ENCODE assay signal across 7 cellular contexts in the genomic region with DNA sequence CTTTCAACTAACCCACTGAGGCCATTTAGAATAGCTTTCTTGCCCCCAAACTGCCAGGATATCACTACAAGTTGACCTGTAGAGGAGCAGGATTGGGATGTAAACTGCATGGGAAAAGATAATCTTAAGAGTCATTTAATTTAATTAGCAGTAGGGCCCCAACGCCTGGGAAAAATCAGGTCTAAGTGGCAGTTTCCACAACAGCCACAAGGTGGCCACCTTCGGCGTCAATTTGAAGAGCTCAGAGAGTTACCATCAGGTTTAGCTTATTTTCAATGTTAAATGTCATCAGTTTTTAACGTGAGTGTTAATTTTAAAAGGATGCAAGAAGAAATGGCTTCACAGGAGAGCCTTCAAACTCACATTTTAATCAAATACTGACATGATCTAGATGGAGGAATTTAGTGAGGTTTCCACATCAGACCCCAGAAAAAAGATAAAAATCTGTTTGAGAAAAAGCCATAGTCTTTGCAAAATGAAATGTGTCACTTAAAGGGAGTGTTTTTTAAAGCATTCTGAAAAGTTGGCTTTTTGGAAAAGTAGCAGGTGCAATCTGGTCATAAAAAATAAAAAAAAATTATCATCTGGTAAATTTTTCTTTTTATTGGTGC.
DNase-seq lines count a peak whose midpoint lies in the region; ATAC-seq and TF ChIP-seq lines count a peak whose summit lies in the region.

No MANE protein-coding gene starts in this region.

- peak; percentile 78 for TF ChIP-seq CTCF in GM10266 (IDR thresholded peaks at IDR 0.05; ENCODE audit: control insufficient read depth, insufficient read depth, low read depth, missing control alignments)
- peak; percentile 47 for TF ChIP-seq CTCF in coronary artery (IDR thresholded peaks at IDR 0.05)

- H3K4me3 Mint-ChIP-seq in memory B cell, result no peak overlapping the region
- H3K4me3 Mint-ChIP-seq in stimulated activated naive B cell treated with anti-CD40 and anti-IgM and Interleukin-4, amounts not matched to agents 10 μg/mL and 1 μg/mL and 100 μg/mL, for 72 hours, result no peak overlapping the region

- H3K4me1 Mint-ChIP-seq in memory B cell, result no peaks in the 10 kb centered on the region
- no peaks in the 10 kb centered on the region for H3K4me1 Mint-ChIP-seq in stimulated activated naive B cell treated with anti-CD40 and anti-IgM and Interleukin-4, amounts not matched to agents 10 μg/mL and 1 μg/mL and 100 μg/mL, for 72 hours

- H3K4me3 ChIP-seq in H7 (ENCODE audit: insufficient read depth, low read depth, low read length), result no peak overlapping the region
- no peak overlapping the region for H3K4me3 ChIP-seq in coronary artery

- DNase-seq in GM10266 (ENCODE audit: extremely low spot score) (peak; percentile 32), H7 (peak; percentile 55), NCI-H1694 treated with DMSO at 0.1 percent for 48 hours (lab: John Stamatoyannopoulos, UW) (peak; percentile 45), coronary artery (ENCODE audit: low spot score) (no peak), memory B cell (ENCODE audit: low spot score in 2 of 2) (peak; percentile 41 to 45)
- DNase-seq in activated CD4-positive, alpha-beta T cell treated with anti-CD3 and anti-CD28 coated beads for 4 hours, result peak; percentile 45 to 54
- DNase-seq in stimulated activated naive B cell treated with anti-CD40 and anti-IgM and Interleukin-4, amounts not matched to agents 10 μg/mL and 1 μg/mL and 100 μg/mL, for 72 hours, result peak; percentile 18

- peak; percentile 56 for ATAC-seq in memory B cell (ENCODE audit: low read depth)
- ATAC-seq in stimulated activated naive B cell treated with anti-CD40 and anti-IgM and Interleukin-4, amounts not matched to agents 10 μg/mL and 1 μg/mL and 100 μg/mL, for 72 hours (replicated peaks), result peak; percentile 58 to 59

- no peaks in the 10 kb centered on the region for H3K9me3 Mint-ChIP-seq in memory B cell
- no peaks in the 10 kb centered on the region for H3K9me3 Mint-ChIP-seq in stimulated activated naive B cell treated with anti-CD40 and anti-IgM and Interleukin-4, amounts not matched to agents 10 μg/mL and 1 μg/mL and 100 μg/mL, for 72 hours

- no peaks in the 10 kb centered on the region for H3K27me3 Mint-ChIP-seq in memory B cell
- H3K27me3 Mint-ChIP-seq in stimulated activated naive B cell treated with anti-CD40 and anti-IgM and Interleukin-4, amounts not matched to agents 10 μg/mL and 1 μg/mL and 100 μg/mL, for 72 hours, result no peaks in the 10 kb centered on the region

- H3K27ac Mint-ChIP-seq in memory B cell, result no peak overlapping the region
- no peak overlapping the region for H3K27ac Mint-ChIP-seq in stimulated activated naive B cell treated with anti-CD40 and anti-IgM and Interleukin-4, amounts not matched to agents 10 μg/mL and 1 μg/mL and 100 μg/mL, for 72 hours

- H3K36me3 ChIP-seq in H7 (replicated peaks; ENCODE audit: control insufficient read depth, insufficient read depth, low read length), result no peaks in the 10 kb centered on the region

- H3K36me3 Mint-ChIP-seq in memory B cell, result no peaks in the 10 kb centered on the region
- no peaks in the 10 kb centered on the region for H3K36me3 Mint-ChIP-seq in stimulated activated naive B cell treated with anti-CD40 and anti-IgM and Interleukin-4, amounts not matched to agents 10 μg/mL and 1 μg/mL and 100 μg/mL, for 72 hours

- H3K27ac ChIP-seq in coronary artery, result no peak overlapping the region

- no peaks in the 10 kb centered on the region for H3K27me3 ChIP-seq in H7 (ENCODE audit: control insufficient read depth, insufficient read depth, low read length)
